4 cellular contexts compared by ENCODE assay signal in the genomic region with DNA sequence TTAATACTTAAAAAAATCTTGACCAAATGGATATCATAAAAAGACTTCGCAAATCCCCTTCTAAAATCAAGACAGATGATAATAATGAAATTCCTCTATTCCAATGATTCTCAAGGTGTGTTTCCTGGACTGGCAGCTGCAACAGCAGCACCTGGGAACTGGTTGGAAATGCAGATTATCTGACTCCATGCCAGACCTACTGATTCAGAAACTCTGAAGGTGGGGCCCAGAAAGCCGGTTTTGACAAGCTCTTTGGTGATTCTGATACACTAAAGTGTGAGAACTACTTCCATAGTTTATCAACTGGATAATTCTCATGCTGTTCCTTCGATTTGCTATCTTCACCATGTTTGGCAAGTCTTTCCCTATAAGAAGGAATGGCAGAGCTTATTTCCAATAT.
"Had no signal": no experiment of that assay in that cellular context is flagged by ENCODE, and none has a peak within 500 bp of the region (broad histone marks: within the 10 kb centered on the region; RNA-seq: fewer than 3 reads in every experiment).

No MANE protein-coding gene starts in this region.

- DNase-seq: H9, HCEC 1CT, IMR-90 had no signal

- H3K27ac Mint-ChIP-seq: GM23338, H9 had no signal

- H3K4me2 ChIP-seq: GM23338 had no signal

- H3K4me3 Mint-ChIP-seq: GM23338, H9 had no signal

- H3K4me3 ChIP-seq: GM23338 had no signal

- ATAC-seq: GM23338 had no signal

- H2AFZ ChIP-seq: GM23338 had no signal

- H3K4me1 Mint-ChIP-seq: GM23338, H9 had no signal
